8 cellular contexts compared by ENCODE assay signal in genomic region chr9:34546834-34547827, GRCh38. TPM values are rescaled to one million over a fixed set of nuclear protein-coding genes. Genes with fewer than 3 reads are reported as not detected.
DNase-seq lines count a peak whose midpoint lies in the region; ATAC-seq and TF ChIP-seq lines count a peak whose summit lies in the region.

No MANE protein-coding gene starts in this region.

- H3K27ac ChIP-seq in WERI-Rb-1, result no peak overlapping the region
- H3K27ac ChIP-seq in colonic mucosa, result no peak overlapping the region
- H3K27ac ChIP-seq in left lung, result no peak overlapping the region

- intact Hi-C loops in colonic mucosa (cut with DNase I), result loop anchor here (5.0 kb wide), 2 partner anchors 110 to 145 kb away; no protein-coding TSS in a partner anchor
- intact Hi-C loops in left lung (cut with DNase I), result loop anchor here in 1 of 2 donors (5.0 kb wide), 1 partner anchor 45 kb away; no protein-coding TSS in a partner anchor

- TF ChIP-seq POLR2A in NB4 (IDR thresholded peaks at IDR 0.05; ENCODE audit: extremely low read depth, insufficient read length), result no peak

- ATAC-seq in left lung, result peak; percentile 86
- no peak for ATAC-seq in HG03196 (IDR thresholded peaks at IDR 0.05; ENCODE audit: unreplicated experiment)
- no peak for ATAC-seq in HG02885 (IDR thresholded peaks at IDR 0.05; ENCODE audit: poor library complexity, unreplicated experiment)

- H3K9ac ChIP-seq in colonic mucosa (ENCODE audit: low read depth in 2 of 2, low read length in 2 of 2), result no peak overlapping the region

- no peaks in the 10 kb centered on the region for H3K27me3 ChIP-seq in WERI-Rb-1 (ENCODE audit: insufficient read depth, low read depth, severe bottlenecking)
- H3K27me3 ChIP-seq in colonic mucosa, result no peaks in the 10 kb centered on the region
- H3K27me3 ChIP-seq in left lung, result peaks cover 0 to 24% of the 10 kb centered on the region in 2 donors

- TF ChIP-seq CTCF in NB4 (IDR thresholded peaks at IDR 0.05; ENCODE audit: low read depth, low read length) (peak; percentile 93), WERI-Rb-1 (IDR thresholded peaks at IDR 0.05; ENCODE audit: low read depth, low read length) (peak; percentile 87), colonic mucosa (IDR thresholded peaks at IDR 0.05) (peak; percentile 56), left lung (IDR thresholded peaks at IDR 0.05) (peak; percentile 43 to 70)

- H3K4me1 ChIP-seq in colonic mucosa, result no peaks in the 10 kb centered on the region
- H3K4me1 ChIP-seq in left lung, result no peaks in the 10 kb centered on the region

- H3K4me3 ChIP-seq in NB4 (ENCODE audit: low read depth, low read length) (no peak overlapping the region), WERI-Rb-1 (ENCODE audit: low read depth, low read length) (no peak overlapping the region), colonic mucosa (no peak overlapping the region), left lung (no peak overlapping the region)

- DNase-seq in GM03348 (ENCODE audit: low spot score) (peak; percentile 76), NB4 (ENCODE audit: low read depth) (peak; percentile 83), WERI-Rb-1 (peak; percentile 86), colonic mucosa (peak; percentile 53), left lung (no peak)
- peak; percentile 44 to 56 (median 55) for DNase-seq in stimulated activated CD4-positive, alpha-beta T cell treated with anti-CD3 and anti-CD28 coated beads, TNF-alpha, amount 100 ng/mL, for 48 hours (ENCODE audit: low read depth in 3 of 3)

- H3K9me3 ChIP-seq in WERI-Rb-1 (ENCODE audit: severe bottlenecking), result no peaks in the 10 kb centered on the region
- no peaks in the 10 kb centered on the region for H3K9me3 ChIP-seq in colonic mucosa
- no peaks in the 10 kb centered on the region for H3K9me3 ChIP-seq in left lung

- H3K36me3 ChIP-seq in WERI-Rb-1 (no peaks in the 10 kb centered on the region), colonic mucosa (no peaks in the 10 kb centered on the region), left lung (no peaks in the 10 kb centered on the region)

RNA-seq across cellular contexts. Expression of gene ENHO, which starts 24.3 kb away (rescaled TPM):
- 1 to 10 TPM; 1.2 to 1.3 TPM for total RNA-seq in colonic mucosa
- under 1 TPM; 0.26 to 0.61 TPM for total RNA-seq in left lung

RNA-seq across cellular contexts. Expression of gene CNTFR, which starts 42.4 kb away (rescaled TPM):
- 1 to 10 TPM; 1.8 to 1.9 TPM for total RNA-seq in colonic mucosa
- total RNA-seq in left lung, result under 1 TPM; 0.90 to 0.92 TPM

Comparison
In these comparisons a context has a peak if more than half of its experiments do, and no peak if none do; other contexts are left out.
1. DNase-seq: peak in GM03348 (single experiment), NB4 (single experiment), WERI-Rb-1 (single experiment), colonic mucosa (single experiment) and stimulated activated CD4-positive, alpha-beta T cell treated with anti-CD3 and anti-CD28 coated beads, TNF-alpha, amount 100 ng/mL, for 48 hours (3 of 3); none in left lung (0 of 2).
2. Peak in every context shown above with its lines, with median percentiles within 50 percentile points of each other: CTCF ChIP-seq.